In the genomic region with DNA sequence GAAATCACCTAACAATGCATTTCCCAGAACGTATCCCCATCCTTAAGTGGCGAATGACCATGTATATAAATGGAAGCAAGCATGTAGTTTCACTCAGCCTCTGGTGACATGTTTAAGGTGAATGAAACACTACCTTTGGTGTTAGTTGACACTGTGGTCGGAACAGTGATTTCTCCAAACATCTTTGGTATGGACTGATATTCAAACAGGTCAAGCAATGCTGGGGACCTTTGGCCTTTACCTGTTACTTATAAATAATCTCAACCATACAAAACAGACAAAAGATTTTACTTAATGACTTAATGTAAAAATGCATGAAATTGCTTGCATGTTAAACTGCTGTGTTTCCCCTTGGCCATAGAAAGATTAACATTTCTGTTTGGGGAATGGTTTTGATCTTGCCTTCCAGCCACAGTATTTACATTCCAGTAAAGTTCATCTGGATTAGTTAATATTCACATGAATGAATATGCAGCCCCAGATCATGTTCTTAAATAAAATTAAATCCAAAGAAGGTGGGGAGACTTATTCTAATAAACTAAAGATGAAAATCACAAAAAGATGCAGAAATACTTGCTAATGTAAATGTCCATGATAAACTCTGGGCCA, we compare ENCODE assay signal across 1 cellular context.
TF ChIP-seq lines count a peak whose summit lies in the region.

No MANE protein-coding gene starts in this region.

TF ChIP-seq in HepG2, 621 proteins besides CTCF, POLR2A, EP300 and RAD21 (continued from another document):
- TF ChIP-seq, protein P1, sequence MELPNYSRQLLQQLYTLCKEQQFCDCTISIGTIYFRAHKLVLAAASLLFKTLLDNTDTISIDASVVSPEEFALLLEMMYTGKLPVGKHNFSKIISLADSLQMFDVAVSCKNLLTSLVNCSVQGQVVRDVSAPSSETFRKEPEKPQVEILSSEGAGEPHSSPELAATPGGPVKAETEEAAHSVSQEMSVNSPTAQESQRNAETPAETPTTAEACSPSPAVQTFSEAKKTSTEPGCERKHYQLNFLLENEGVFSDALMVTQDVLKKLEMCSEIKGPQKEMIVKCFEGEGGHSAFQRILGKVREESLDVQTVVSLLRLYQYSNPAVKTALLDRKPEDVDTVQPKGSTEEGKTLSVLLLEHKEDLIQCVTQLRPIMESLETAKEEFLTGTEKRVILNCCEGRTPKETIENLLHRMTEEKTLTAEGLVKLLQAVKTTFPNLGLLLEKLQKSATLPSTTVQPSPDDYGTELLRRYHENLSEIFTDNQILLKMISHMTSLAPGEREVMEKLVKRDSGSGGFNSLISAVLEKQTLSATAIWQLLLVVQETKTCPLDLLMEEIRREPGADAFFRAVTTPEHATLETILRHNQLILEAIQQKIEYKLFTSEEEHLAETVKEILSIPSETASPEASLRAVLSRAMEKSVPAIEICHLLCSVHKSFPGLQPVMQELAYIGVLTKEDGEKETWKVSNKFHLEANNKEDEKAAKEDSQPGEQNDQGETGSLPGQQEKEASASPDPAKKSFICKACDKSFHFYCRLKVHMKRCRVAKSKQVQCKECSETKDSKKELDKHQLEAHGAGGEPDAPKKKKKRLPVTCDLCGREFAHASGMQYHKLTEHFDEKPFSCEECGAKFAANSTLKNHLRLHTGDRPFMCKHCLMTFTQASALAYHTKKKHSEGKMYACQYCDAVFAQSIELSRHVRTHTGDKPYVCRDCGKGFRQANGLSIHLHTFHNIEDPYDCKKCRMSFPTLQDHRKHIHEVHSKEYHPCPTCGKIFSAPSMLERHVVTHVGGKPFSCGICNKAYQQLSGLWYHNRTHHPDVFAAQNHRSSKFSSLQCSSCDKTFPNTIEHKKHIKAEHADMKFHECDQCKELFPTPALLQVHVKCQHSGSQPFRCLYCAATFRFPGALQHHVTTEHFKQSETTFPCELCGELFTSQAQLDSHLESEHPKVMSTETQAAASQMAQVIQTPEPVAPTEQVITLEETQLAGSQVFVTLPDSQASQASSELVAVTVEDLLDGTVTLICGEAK (IDR thresholded peaks at IDR 0.05): no peak
- TF ChIP-seq, protein P1 (CRISPR knock-in tag; IDR thresholded peaks at IDR 0.05): no peak
